In genomic region chr12:46266869-46267617, GRCh38 we compare ENCODE assay signal across 8 cellular contexts. TPM values are rescaled to one million over a fixed set of nuclear protein-coding genes. Genes with fewer than 3 reads are reported as not detected.
DNase-seq lines count a peak whose midpoint lies in the region; ATAC-seq and TF ChIP-seq lines count a peak whose summit lies in the region.

No MANE protein-coding gene starts in this region.

- H3K9me3 ChIP-seq in HEK293 (ENCODE audit: control insufficient read depth, insufficient read depth, low read depth, low read length) (no peaks in the 10 kb centered on the region), RWPE2 (ENCODE audit: severe bottlenecking) (no peaks in the 10 kb centered on the region), heart right ventricle (no peaks in the 10 kb centered on the region), upper lobe of left lung (no peaks in the 10 kb centered on the region)

- CTCF ChIA-PET in HEK293 (lab: Yijun Ruan, JAX) = interaction anchor here (0.6 to 1.9 kb wide), 2 partner anchors 30 to 142 kb away, joined by 6 to 7 read pairs; no protein-coding TSS in a partner anchor

- H3K27me3 ChIP-seq in RWPE2 (ENCODE audit: insufficient read depth, poor library complexity, severe bottlenecking) (no peaks in the 10 kb centered on the region), heart right ventricle (peaks cover 0 to 36% (median 6%) of the 10 kb centered on the region in 7 donors), upper lobe of left lung (peaks cover 0 to 20% (median 3%) of the 10 kb centered on the region in 4 donors)

- ATAC-seq in RWPE2 (ENCODE audit: low read depth) (no peak), heart right ventricle (peak; percentile 30 to 66 (median 55)), upper lobe of left lung (ENCODE audit: low FRiP score in 2 of 2) (peak; percentile 46 to 56)

- H3K4me1 ChIP-seq in HEK293 (ENCODE audit: control insufficient read depth, insufficient read depth, low read length) = peaks cover 25% of the 10 kb centered on the region
- H3K4me1 ChIP-seq in RWPE2 (ENCODE audit: insufficient read depth, poor library complexity, severe bottlenecking) = peaks cover 50% of the 10 kb centered on the region
- peaks cover 0 to 67% (median 31%) of the 10 kb centered on the region in 9 donors for H3K4me1 ChIP-seq in heart right ventricle
- peaks cover 28 to 44% (median 37%) of the 10 kb centered on the region in 4 donors for H3K4me1 ChIP-seq in upper lobe of left lung

- no peak for TF ChIP-seq CTCF in AG10803 (conservative IDR thresholded peaks at IDR 0.05; ENCODE audit: low read length)
- TF ChIP-seq CTCF in HEK293 (tag by site-specific recombination; IDR thresholded peaks at IDR 0.05) = no peak; the same call in 1 of the 2 replicates
- TF ChIP-seq CTCF in RWPE2 (IDR thresholded peaks at IDR 0.05; ENCODE audit: poor library complexity, severe bottlenecking) = no peak
- TF ChIP-seq CTCF in heart right ventricle (IDR thresholded peaks at IDR 0.05) = no peak
- TF ChIP-seq CTCF in upper lobe of left lung (IDR thresholded peaks at IDR 0.05) = no peak
- no peak for TF ChIP-seq CTCF in CD14-positive monocyte (IDR thresholded peaks at IDR 0.05)

- intact Hi-C loops in heart right ventricle (cut with DNase I) = loop anchor here in 5 of 10 donors (5.0 to 10.0 kb wide), 6 partner anchors 52 to 142 kb away; no protein-coding TSS in a partner anchor
- intact Hi-C loops in posterior cingulate gyrus (cut with DNase I) = no loop called here
- intact Hi-C loops in CD14-positive monocyte (cut with micrococcal nuclease) = loop anchor here (5.0 kb wide), 1 partner anchor 50 kb away; no protein-coding TSS in a partner anchor

- no peak overlapping the region for H3K4me3 Mint-ChIP-seq in activated naive CD8-positive, alpha-beta T cell treated with anti-CD3 and anti-CD28 coated beads for 36 hours
- no peak overlapping the region for H3K4me3 Mint-ChIP-seq in CD14-positive monocyte

- peak overlapping the region; percentile 88 for H3K27ac ChIP-seq in HEK293 (ENCODE audit: extremely low read depth, low read depth, low read length)
- peak overlapping the region; percentile 96 for H3K27ac ChIP-seq in RWPE2 (ENCODE audit: poor library complexity, severe bottlenecking)
- peak overlapping the region; percentile 37 to 91 (median 81) for H3K27ac ChIP-seq in heart right ventricle
- peak overlapping the region; percentile 78 to 92 (median 88) for H3K27ac ChIP-seq in upper lobe of left lung

- no peak overlapping the region for H3K27ac Mint-ChIP-seq in activated naive CD8-positive, alpha-beta T cell treated with anti-CD3 and anti-CD28 coated beads for 36 hours
- no peak overlapping the region for H3K27ac Mint-ChIP-seq in CD14-positive monocyte

- peaks cover 25% of the 10 kb centered on the region for H3K36me3 Mint-ChIP-seq in activated naive CD8-positive, alpha-beta T cell treated with anti-CD3 and anti-CD28 coated beads for 36 hours
- peaks cover 0 to 2% of the 10 kb centered on the region in 2 donors for H3K36me3 Mint-ChIP-seq in CD14-positive monocyte

- peaks cover 36% of the 10 kb centered on the region for H3K4me1 Mint-ChIP-seq in activated naive CD8-positive, alpha-beta T cell treated with anti-CD3 and anti-CD28 coated beads for 36 hours
- H3K4me1 Mint-ChIP-seq in CD14-positive monocyte = peaks cover 9% of the 10 kb centered on the region

- 6 to 9% methylated on average over 34 of the region's 34 CpGs for WGBS in heart right ventricle, 2 donors
- 5 to 7% methylated on average over 23 to 33 of the region's 34 CpGs for WGBS in upper lobe of left lung, 2 donors

- no peak for TF ChIP-seq EP300 in upper lobe of left lung (IDR thresholded peaks at IDR 0.05)

- H3K36me3 ChIP-seq in HEK293 (ENCODE audit: control insufficient read depth in 2 of 2, insufficient read depth in 1 of 2, low read length in 2 of 2) (no peaks in the 10 kb centered on the region), RWPE2 (ENCODE audit: low read depth) (peaks cover 60% of the 10 kb centered on the region), heart right ventricle (no peaks in the 10 kb centered on the region), upper lobe of left lung (no peaks in the 10 kb centered on the region)

- POLR2A ChIA-PET in HEK293 (lab: Yijun Ruan, JAX) = no interaction called here

- H3K9me3 Mint-ChIP-seq in activated naive CD8-positive, alpha-beta T cell treated with anti-CD3 and anti-CD28 coated beads for 36 hours = no peaks in the 10 kb centered on the region
- peaks cover 0 to 12% (median 4%) of the 10 kb centered on the region in 7 donors for H3K9me3 Mint-ChIP-seq in CD14-positive monocyte

- peaks cover 10% of the 10 kb centered on the region for H3K27me3 Mint-ChIP-seq in activated naive CD8-positive, alpha-beta T cell treated with anti-CD3 and anti-CD28 coated beads for 36 hours
- peaks cover 9 to 16% (median 11%) of the 10 kb centered on the region in 3 donors for H3K27me3 Mint-ChIP-seq in CD14-positive monocyte (ENCODE audit: low read depth in 3 of 3)

- peak; percentile 61 for DNase-seq in AG10803 (ENCODE audit: low read depth)
- DNase-seq in RWPE2 (ENCODE audit: low spot score) = no peak
- DNase-seq in activated naive CD8-positive, alpha-beta T cell treated with anti-CD3 and anti-CD28 coated beads for 36 hours = peak; percentile 54
- peak; percentile 46 to 52 for DNase-seq in heart right ventricle
- peak; percentile 18 to 94 (median 66) for DNase-seq in posterior cingulate gyrus
- peak; percentile 72 to 76 for DNase-seq in upper lobe of left lung
- DNase-seq in CD14-positive monocyte (ENCODE audit: low spot score) = no peak

- TF ChIP-seq POLR2A in upper lobe of left lung (IDR thresholded peaks at IDR 0.05) = peak in 1 of 4 donors; percentile 22

- peak overlapping the region; percentile 94 for H3K4me3 ChIP-seq in AG10803 (ENCODE audit: low read length)
- peak overlapping the region; percentile 61 for H3K4me3 ChIP-seq in HEK293 (ENCODE audit: low read depth, low read length)
- H3K4me3 ChIP-seq in RWPE2 (ENCODE audit: severe bottlenecking) = peak overlapping the region; percentile 79
- peak overlapping the region; percentile 47 to 75 (median 62) for H3K4me3 ChIP-seq in heart right ventricle
- H3K4me3 ChIP-seq in upper lobe of left lung = peak overlapping the region; percentile 56 to 68 (median 60)

TF ChIP-seq in HEK293, 187 proteins besides CTCF, POLR2A, EP300 and RAD21 (continues in another document):
- TF ChIP-seq ZNF600 (tag by site-specific recombination; IDR thresholded peaks at IDR 0.05) (no peak), INSM2 (tag by site-specific recombination; IDR thresholded peaks at IDR 0.05) (0 out of 2 replicates have a peak, but pooled peaks have one; percentile 33), ZNF548 (tag by site-specific recombination; IDR thresholded peaks at IDR 0.05) (no peak), WT1 (tag by site-specific recombination; IDR thresholded peaks at IDR 0.05) (peak; percentile 19; the same call in 1 of the 2 replicates), HOXD13 (CRISPR knock-in tag; IDR thresholded peaks at IDR 0.05; ENCODE audit: borderline replicate concordance) (no peak), ZNF335 (tag by site-specific recombination; conservative IDR thresholded peaks at IDR 0.05) (peak; percentile 32; the same call in 1 of the 2 replicates), ZNF449 (tag by site-specific recombination; IDR thresholded peaks at IDR 0.05) (peak; percentile 23; the same call in 1 of the 2 replicates), ZBTB26 (tag by site-specific recombination; optimal IDR thresholded peaks at IDR 0.05) (peak; percentile 45), ZNF501 (tag by site-specific recombination; IDR thresholded peaks at IDR 0.05) (peak; percentile 27; the same call in 1 of the 2 replicates)

RNA-seq across cellular contexts. Expression of gene SLC38A1, which starts 1.8 kb away (rescaled TPM):
- total RNA-seq in activated naive CD8-positive, alpha-beta T cell treated with anti-CD3 and anti-CD28 coated beads for 36 hours = 100 to 1,000 TPM; 255 to 260 TPM
- 100 to 1,000 TPM; 120 to 221 (median 142) TPM for total RNA-seq in heart right ventricle
- 10 to 100 TPM; 32.0 to 71.5 TPM for polyA plus RNA-seq in heart right ventricle
- total RNA-seq in upper lobe of left lung = 10 to 100 TPM; 12.7 to 75.7 (median 49.9) TPM
- 1 to 10 TPM; 1.6 to 1.9 TPM for polyA plus RNA-seq in CD14-positive monocyte

Comparison
In these comparisons a context has a peak if more than half of its experiments do, and no peak if none do; other contexts are left out.
1. DNase-seq: peak in AG10803 (single experiment), activated naive CD8-positive, alpha-beta T cell treated with anti-CD3 and anti-CD28 coated beads for 36 hours (single experiment), heart right ventricle (2 of 2), posterior cingulate gyrus (10 of 10) and upper lobe of left lung (2 of 2); none in RWPE2 (single experiment) and CD14-positive monocyte (single experiment).
2. Peak in every context shown above with its lines, with median percentiles within 50 percentile points of each other: H3K4me3 ChIP-seq and H3K27ac ChIP-seq.